In the genomic region with DNA sequence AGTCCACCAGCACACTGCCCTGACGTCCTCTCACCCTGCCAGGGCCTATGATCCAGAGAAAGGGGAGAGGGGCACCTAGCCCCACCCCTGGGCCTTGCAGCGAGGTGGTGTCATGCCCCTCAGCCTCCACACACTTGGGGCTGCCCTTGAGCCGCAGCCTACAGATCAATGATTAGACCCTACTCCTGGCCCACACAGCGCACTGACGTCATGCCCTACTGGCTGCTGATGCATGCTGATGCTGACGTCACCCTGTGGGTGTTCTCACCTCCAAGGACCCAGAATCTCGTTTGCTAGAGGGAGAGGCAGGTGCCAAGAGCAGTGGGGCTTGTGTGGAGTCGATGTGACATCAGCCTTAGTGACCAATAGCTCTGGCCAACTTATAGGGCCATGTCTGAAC, we compare ENCODE assay signal across 28 cellular contexts. TPM values are rescaled to one million over a fixed set of nuclear protein-coding genes. Genes with fewer than 3 reads are reported as not detected.
DNase-seq lines count a peak whose midpoint lies in the region; ATAC-seq, FAIRE-seq and TF ChIP-seq lines count a peak whose summit lies in the region.
"Had no signal": no experiment of that assay in that cellular context is flagged by ENCODE, and none has a peak within 500 bp of the region (broad histone marks: within the 10 kb centered on the region; RNA-seq: fewer than 3 reads in every experiment).

No MANE protein-coding gene starts in this region.

- no peak for TF ChIP-seq RAD21 in K562 (CRISPR knock-in tag; conservative IDR thresholded peaks at IDR 0.05 in 1 of 2, IDR thresholded peaks at IDR 0.05 in 1 of 2)

- no peaks in the 10 kb centered on the region for H3K4me1 ChIP-seq in K562 (replicated peaks in 1 of 2; ENCODE audit: control insufficient read depth in 2 of 2, insufficient read depth in 2 of 2, low read length in 2 of 2)
- H3K4me1 ChIP-seq in trophoblast cell (ENCODE audit: control insufficient read depth in 1 of 2, insufficient read depth in 2 of 2, low read length in 2 of 2), result no peaks in the 10 kb centered on the region
- no peaks in the 10 kb centered on the region for H3K4me1 ChIP-seq in upper lobe of right lung
- peaks cover 0 to 2% of the 10 kb centered on the region in 2 donors for H3K4me1 ChIP-seq in uterus
- H3K4me1 ChIP-seq: SJCRH30 had no signal

- H3K36me3 ChIP-seq in K562 (ENCODE audit: control insufficient read depth, insufficient read depth, low read length), result no peaks in the 10 kb centered on the region
- H3K36me3 ChIP-seq in trophoblast cell (ENCODE audit: control insufficient read depth in 1 of 2, insufficient read depth in 2 of 2, low read length in 2 of 2), result no peaks in the 10 kb centered on the region
- no peaks in the 10 kb centered on the region for H3K36me3 ChIP-seq in upper lobe of right lung
- H3K36me3 ChIP-seq in uterus, result no peaks in the 10 kb centered on the region
- H3K36me3 ChIP-seq: SJCRH30 had no signal

- H4K12ac ChIP-seq in trophoblast cell (ENCODE audit: low read depth, low read length), result no peak overlapping the region

- H2AK5ac ChIP-seq in trophoblast cell (ENCODE audit: low read length), result no peak overlapping the region

- intact Hi-C loops in K562 (cut with micrococcal nuclease) (no loop called here), upper lobe of right lung (cut with DNase I) (no loop called here), uterus (cut with DNase I; ENCODE audit: low total_unique reads) (no loop called here)

- H3K27me3 ChIP-seq in K562 (ENCODE audit: control insufficient read depth in 2 of 2, insufficient read depth in 2 of 2, low read length in 2 of 2), result no peaks in the 10 kb centered on the region
- H3K27me3 ChIP-seq in trophoblast cell (ENCODE audit: insufficient read depth, low read length), result no peaks in the 10 kb centered on the region
- no peaks in the 10 kb centered on the region for H3K27me3 ChIP-seq in upper lobe of right lung
- no peaks in the 10 kb centered on the region for H3K27me3 ChIP-seq in uterus
- H3K27me3 ChIP-seq: SJCRH30 had no signal

- no peak overlapping the region for H2BK120ac ChIP-seq in trophoblast cell (ENCODE audit: insufficient read depth, low read length, poor library complexity)

- H4K91ac ChIP-seq in trophoblast cell (ENCODE audit: low read depth, low read length), result no peak overlapping the region

- H4K20me1 ChIP-seq in K562 (replicated peaks; ENCODE audit: control insufficient read depth, insufficient read depth, low read length), result no peaks in the 10 kb centered on the region

- H3K14ac ChIP-seq in trophoblast cell (ENCODE audit: low read length), result peak overlapping the region; percentile 2

- no peak for TF ChIP-seq EP300 in K562 (IDR thresholded peaks at IDR 0.05; ENCODE audit: low read length)

- no peaks in the 10 kb centered on the region for H3K9me3 ChIP-seq in K562 (replicated peaks; ENCODE audit: control insufficient read depth, insufficient read depth, low read depth, low read length)
- no peaks in the 10 kb centered on the region for H3K9me3 ChIP-seq in trophoblast cell (ENCODE audit: insufficient read depth, low read depth, low read length)
- H3K9me3 ChIP-seq in upper lobe of right lung, result no peaks in the 10 kb centered on the region
- H3K9me3 ChIP-seq in uterus, result no peaks in the 10 kb centered on the region
- H3K9me3 ChIP-seq: A549, Caco-2, SJCRH30 had no signal

- in situ Hi-C loops in K562 (cut with MboI), result no loop called here

- no peak overlapping the region for H4K8ac ChIP-seq in trophoblast cell (ENCODE audit: low read depth, low read length)

- no peak for TF ChIP-seq POLR2A in K562 (conservative IDR thresholded peaks at IDR 0.05)
- no peak for TF ChIP-seq POLR2A in uterus (IDR thresholded peaks at IDR 0.05)

- no TSS peak for BruUV-seq in K562 (replicated peaks; lab: Mats Ljungman, UMichigan)

- H3K18ac ChIP-seq in trophoblast cell (ENCODE audit: low read length), result no peak overlapping the region

- DNase-seq in HTR-8/SVneo (ENCODE audit: insufficient read length, low spot score) (no peak), K562 (ENCODE audit: extremely low read depth in 1 of 4, low spot score in 3 of 4) (peak in 2 of 4 experiments; percentile 11 to 17), trophoblast cell (peak in 1 of 2 donors; percentile 33), upper lobe of right lung (no peak), uterus (no peak)
- DNase-seq in activated naive CD4-positive, alpha-beta T cell treated with Interleukin-2 at 50 U/mL for 16 hours, result no peak
- DNase-seq: AML-193; C1 segment of cervical spinal cord; Caco-2; CD4-positive, alpha-beta memory T cell; H7; Karpas-422; NCI-H1092 treated with DMSO at 0.1 percent for 48 hours; NCI-H1436; NCI-H187 treated with DMSO at 0.1 percent for 48 hours; NCI-H2107; NCI-H524; NCI-H748 treated with DMSO at 0.1 percent for 48 hours; NK-92 treated with Interleukin-12 subunit alpha and Interleukin-12 subunit beta, amount 100 ng/mL, for 24 hours; PC-9; SJCRH30; T-cell had no signal

- no peak overlapping the region for H2AFZ ChIP-seq in K562 (ENCODE audit: low read depth, low read length)
- H2AFZ ChIP-seq in trophoblast cell (ENCODE audit: insufficient read depth, low read length, poor library complexity), result no peak overlapping the region
- H2AFZ ChIP-seq: PC-9 had no signal

- TF ChIP-seq CTCF in K562 (IDR thresholded peaks at IDR 0.05 in 2 of 3, conservative IDR thresholded peaks at IDR 0.05 in 1 of 3; ENCODE audit: insufficient read depth in 2 of 3, low read depth in 1 of 3, low read length in 3 of 3), result no peak
- TF ChIP-seq CTCF in upper lobe of right lung (IDR thresholded peaks at IDR 0.05), result no peak
- TF ChIP-seq CTCF in uterus (IDR thresholded peaks at IDR 0.05), result no peak

- H2BK12ac ChIP-seq in trophoblast cell (ENCODE audit: low read length), result no peak overlapping the region

- CTCF ChIA-PET in K562 (lab: Yijun Ruan, JAX; ENCODE audit: low intra/inter-chr PET ratio), result no interaction called here

- no peak overlapping the region for H3K4me2 ChIP-seq in K562 (ENCODE audit: insufficient read depth, low read length)
- H3K4me2 ChIP-seq in trophoblast cell (ENCODE audit: low read length), result no peak overlapping the region
- H3K4me2 ChIP-seq: A549, PC-9 had no signal

- H3K79me2 ChIP-seq in K562 (ENCODE audit: control insufficient read depth, insufficient read depth, low read length) (no peaks in the 10 kb centered on the region), trophoblast cell (ENCODE audit: control insufficient read depth, insufficient read depth, low read length, poor library complexity) (no peaks in the 10 kb centered on the region)

- H2BK5ac ChIP-seq in trophoblast cell (ENCODE audit: low read depth, low read length, poor library complexity), result no peak overlapping the region

- H3K9ac ChIP-seq in K562 (ENCODE audit: insufficient read depth in 1 of 2, low read depth in 2 of 2, low read length in 2 of 2), result no peak overlapping the region
- H3K9ac ChIP-seq in trophoblast cell (ENCODE audit: low read length), result no peak overlapping the region

- no peaks in the 10 kb centered on the region for H3K79me1 ChIP-seq in trophoblast cell (ENCODE audit: low read length)

- no peak overlapping the region for H3K4ac ChIP-seq in trophoblast cell (ENCODE audit: low read depth, low read length)

- POLR2A ChIA-PET in K562 (lab: Yijun Ruan, JAX), result no interaction called here

- ATAC-seq in K562 (peak; percentile 47), upper lobe of right lung (peak; percentile 36), esophagus mucosa (no peak)
- ATAC-seq: A549, Right ventricle myocardium inferior, T-cell had no signal

- H3K27ac ChIP-seq in K562 (ENCODE audit: extremely low read depth, low read depth, low read length) (no peak overlapping the region), trophoblast cell (ENCODE audit: low read depth, low read length) (no peak overlapping the region), upper lobe of right lung (no peak overlapping the region), uterus (no peak overlapping the region)
- H3K27ac ChIP-seq: A549, PC-9, SJCRH30 had no signal

- H3K4me3 ChIP-seq in K562, result no peak overlapping the region
- no peak overlapping the region for H3K4me3 ChIP-seq in trophoblast cell (ENCODE audit: low read depth, low read length)
- no peak overlapping the region for H3K4me3 ChIP-seq in upper lobe of right lung
- no peak overlapping the region for H3K4me3 ChIP-seq in uterus
- H3K4me3 ChIP-seq: A549, PC-9, SJCRH30 had no signal

- peak; percentile 40 for FAIRE-seq in HTR-8/SVneo (lab: Jason Lieb, UNC)
- FAIRE-seq in K562 (lab: Jason Lieb, UNC), result no peak
- FAIRE-seq: A549, G401.6, GM12891 had no signal

- under 1% methylated on average over 8 of the region's 8 CpGs for WGBS in K562 (ENCODE audit: insufficient coverage, low coverage, missing lambda C conversion rate)
- no CpG with 5 or more reads among the region's 8 CpGs for WGBS in trophoblast cell (ENCODE audit: extremely low coverage, insufficient coverage, insufficient read length)

- no peak overlapping the region for H3K23ac ChIP-seq in trophoblast cell (ENCODE audit: low read length)

- H3K9me1 ChIP-seq in K562 (ENCODE audit: control insufficient read depth, insufficient read depth, low read length), result no peaks in the 10 kb centered on the region

TF ChIP-seq in K562, 482 proteins besides CTCF, POLR2A, EP300 and RAD21 (continues in another document):
- TF ChIP-seq JUND (IDR thresholded peaks at IDR 0.05; ENCODE audit: borderline replicate concordance, low read depth, low read length) (0 out of 2 replicates have a peak, but pooled peaks have one; percentile 18), JUND (tag; IDR thresholded peaks at IDR 0.05; ENCODE audit: borderline replicate concordance, low read depth, low read length) (peak; percentile 43; the same call in 1 of the 3 replicates), CREB1 (IDR thresholded peaks at IDR 0.05) (peak; percentile 74), CREB1 (CRISPR knock-in tag; IDR thresholded peaks at IDR 0.05) (no peak; the same call in 1 of the 2 replicates)

RNA-seq across cellular contexts. Expression of a gene that starts 18.0 kb away (rescaled TPM):
- total RNA-seq in K562 (2011; cell fraction: chromatin; rRNA removed; ENCODE audit: low replicate concordance), result not detected in 2 replicates
- total RNA-seq in K562 (2011; cell fraction: nucleolus; rRNA removed), result not detected in 2 replicates
- total RNA-seq in K562 (2011; cell fraction: nucleoplasm; rRNA removed), result not detected in 2 replicates
- total RNA-seq in K562 (2014; rRNA removed) (not detected in 2 replicates), K562 (2014; rRNA removed; fragmentation: Illumina TruSeq; extraction: Trizol) (not detected in 2 replicates), K562 (2015; rRNA removed; fragmentation: Illumina TruSeq; extraction: Trizol) (0.11 TPM in 1 of 2 replicates, not detected in the other), K562 (2021) (not detected in 2 replicates), upper lobe of right lung (not detected), esophagus mucosa (0.32 TPM), uterus (not detected)
- polyA plus RNA-seq in K562 (2011; rRNA removed) (not detected in 2 replicates), K562 (2014; fragmentation: Illumina TruSeq; extraction: Trizol) (not detected in 2 replicates), K562 (2014; fragmentation: Nextera tagmentation; extraction: Ambion mirVana) (not detected), K562 (2014; rRNA removed) (0.18 TPM in 1 of 2 replicates, not detected in the other)
- not detected in 2 replicates for polyA plus RNA-seq in K562 (2011; cell fraction: cytosol; rRNA removed)
- not detected in 2 replicates for polyA plus RNA-seq in K562 (2011; cell fraction: nucleus; rRNA removed)
- not detected in 2 replicates for polyA plus RNA-seq in K562 (2012)
- polyA minus RNA-seq in K562 (2011; rRNA and poly(A)+ RNA removed), result not detected in 2 replicates
- polyA minus RNA-seq in K562 (2011; cell fraction: cytosol; rRNA and poly(A)+ RNA removed), result not detected in 2 replicates
- not detected in 2 replicates for polyA minus RNA-seq in K562 (2011; cell fraction: nucleus; rRNA and poly(A)+ RNA removed)
- polyA plus RNA-seq in trophoblast cell (2013), result 0.04 and 0.07 TPM in 2 replicates
- total RNA-seq: CD4-positive, alpha-beta memory T cell; Right ventricle myocardium inferior; RPMI7951; SJCRH30; T-cell had no signal
- polyA plus RNA-seq: CD4-positive, alpha-beta memory T cell had no signal
